In genomic region chr2:23020659-23021058, GRCh38 we compare ENCODE assay signal across 26 cellular contexts.
"Had no signal": no experiment of that assay in that cellular context is flagged by ENCODE, and none has a peak within 500 bp of the region (broad histone marks: within the 10 kb centered on the region; RNA-seq: fewer than 3 reads in every experiment).

No MANE protein-coding gene starts in this region.

- H3K4me1 ChIP-seq: heart right ventricle, lower lobe of right lung, right atrium auricular region, suprapubic skin, tibial artery, upper lobe of left lung, vagina had no signal

- DNase-seq: heart right ventricle; hippocampal formation; kidney glomerular epithelial cell; left cardiac atrium; lower lobe of right lung; mammary epithelial cell; mesenchymal stem cell; naive thymus-derived CD8-positive, alpha-beta T cell; ovary; stimulated activated CD4-positive, alpha-beta T cell treated with anti-CD3 and anti-CD28 coated beads, Interleukin-12 subunit alpha, Interleukin-12 subunit beta, amount 100 ng/mL, for 4 hours; stimulated activated CD4-positive, alpha-beta T cell treated with anti-CD3 and anti-CD28 coated beads, Interleukin-15, amount 100 ng/mL, for 24 hours; stimulated activated CD4-positive, alpha-beta T cell treated with anti-CD3 and anti-CD28 coated beads, Interleukin-2, amount 100 ng/mL, for 24 hours; stimulated activated CD4-positive, alpha-beta T cell treated with anti-CD3 and anti-CD28 coated beads, Interleukin-4, amount 100 ng/mL, for 1 hour; stimulated activated naive B cell treated with anti-CD40 and anti-IgM and Interleukin-4, amounts not matched to agents 10 μg/mL and 1 μg/mL and 100 μg/mL, for 72 hours; tibial artery; upper lobe of left lung had no signal

- H3K27me3 ChIP-seq: heart right ventricle, ovary, right atrium auricular region, suprapubic skin, tibial artery, upper lobe of left lung, vagina had no signal

- H3K27me3 Mint-ChIP-seq: stimulated activated naive B cell treated with anti-CD40 and anti-IgM and Interleukin-4, amounts not matched to agents 10 μg/mL and 1 μg/mL and 100 μg/mL, for 72 hours; stimulated activated naive CD8-positive, alpha-beta T cell treated with anti-CD3 and anti-CD28 coated beads, Interleukin-15, Interleukin-2, amounts not matched to agents 100 ng/mL and 50 ng/mL, for 24 hours had no signal

- ATAC-seq: heart right ventricle; left cardiac atrium; left lobe of liver; lower lobe of right lung; naive thymus-derived CD8-positive, alpha-beta T cell; sciatic nerve; stimulated activated naive B cell treated with anti-CD40 and anti-IgM and Interleukin-4, amounts not matched to agents 10 μg/mL and 1 μg/mL and 100 μg/mL, for 72 hours had no signal

- H3K36me3 ChIP-seq: heart right ventricle, lower lobe of right lung, ovary, right atrium auricular region, suprapubic skin, thoracic aorta, tibial artery, upper lobe of left lung, vagina had no signal

- H3K9me3 Mint-ChIP-seq: naive thymus-derived CD8-positive, alpha-beta T cell; nephron; stimulated activated naive CD8-positive, alpha-beta T cell treated with anti-CD3 and anti-CD28 coated beads, Interleukin-15, Interleukin-2, amounts not matched to agents 100 ng/mL and 50 ng/mL, for 24 hours had no signal

- H3K27ac ChIP-seq: heart right ventricle, lower lobe of right lung, ovary, right atrium auricular region, suprapubic skin, thoracic aorta, tibial artery, upper lobe of left lung, vagina had no signal

- H3K4me1 Mint-ChIP-seq: naive thymus-derived CD8-positive, alpha-beta T cell; stimulated activated naive B cell treated with anti-CD40 and anti-IgM and Interleukin-4, amounts not matched to agents 10 μg/mL and 1 μg/mL and 100 μg/mL, for 72 hours had no signal

- H3K36me3 Mint-ChIP-seq: naive thymus-derived CD8-positive, alpha-beta T cell; stimulated activated naive B cell treated with anti-CD40 and anti-IgM and Interleukin-4, amounts not matched to agents 10 μg/mL and 1 μg/mL and 100 μg/mL, for 72 hours had no signal

- H3K4me3 Mint-ChIP-seq: naive thymus-derived CD8-positive, alpha-beta T cell; nephron; stimulated activated naive B cell treated with anti-CD40 and anti-IgM and Interleukin-4, amounts not matched to agents 10 μg/mL and 1 μg/mL and 100 μg/mL, for 72 hours; stimulated activated naive CD8-positive, alpha-beta T cell treated with anti-CD3 and anti-CD28 coated beads, Interleukin-15, Interleukin-2, amounts not matched to agents 100 ng/mL and 50 ng/mL, for 24 hours had no signal

- H3K9me3 ChIP-seq: heart right ventricle, lower lobe of right lung, ovary, right atrium auricular region, suprapubic skin, thoracic aorta, tibial artery, upper lobe of left lung, vagina had no signal

- H3K27ac Mint-ChIP-seq: naive thymus-derived CD8-positive, alpha-beta T cell; nephron; progenitor cell of endocrine pancreas; stimulated activated naive B cell treated with anti-CD40 and anti-IgM and Interleukin-4, amounts not matched to agents 10 μg/mL and 1 μg/mL and 100 μg/mL, for 72 hours; stimulated activated naive CD8-positive, alpha-beta T cell treated with anti-CD3 and anti-CD28 coated beads, Interleukin-15, Interleukin-2, amounts not matched to agents 100 ng/mL and 50 ng/mL, for 24 hours had no signal

- H3K4me3 ChIP-seq: heart right ventricle, lower lobe of right lung, ovary, right atrium auricular region, suprapubic skin, thoracic aorta, tibial artery, upper lobe of left lung, vagina had no signal

- FAIRE-seq: keratinocyte had no signal
